9 cellular contexts compared by ENCODE assay signal in the genomic region with DNA sequence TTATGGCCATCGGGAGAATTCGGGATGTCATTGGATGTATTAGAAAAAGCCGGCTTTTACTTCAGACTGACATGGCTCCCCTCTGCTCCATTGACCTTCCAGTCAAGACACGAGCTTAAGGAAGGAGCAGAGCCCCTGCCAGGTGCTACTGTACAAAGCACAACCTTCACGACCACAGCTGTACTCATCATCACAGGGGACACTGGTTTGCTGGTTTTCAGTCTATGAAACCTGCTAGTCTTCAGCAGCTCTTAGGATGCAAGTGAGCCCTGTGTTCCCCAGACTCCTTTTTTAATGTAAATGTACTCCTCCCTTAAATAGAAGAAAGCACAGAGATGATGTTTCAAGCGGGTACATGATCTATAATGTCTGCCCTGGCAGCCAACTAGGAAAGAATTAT. TPM values are rescaled to one million over a fixed set of nuclear protein-coding genes. Genes with fewer than 3 reads are reported as not detected.
"Had no signal": no experiment of that assay in that cellular context is flagged by ENCODE, and none has a peak within 500 bp of the region (broad histone marks: within the 10 kb centered on the region; RNA-seq: fewer than 3 reads in every experiment).

No MANE protein-coding gene starts in this region.

- H3K4me3 Mint-ChIP-seq: H9 had no signal

- H3K9ac ChIP-seq: GM23248 had no signal

- H3K27ac ChIP-seq: GM23248 had no signal

- FAIRE-seq: H1, H54, HTR-8/SVneo had no signal

- H3K27ac Mint-ChIP-seq: H9 had no signal

- H3K4me3 ChIP-seq: GM23248 had no signal

- H3K9me3 Mint-ChIP-seq: H9 had no signal

- H2AFZ ChIP-seq: GM23248 had no signal

- DNase-seq: GM23248, H9, HCEC 1CT, IMR-90, KBM-7 had no signal

RNA-seq across cellular contexts. Expression of a gene that starts 1.9 kb away (rescaled TPM):
- total RNA-seq: GM23248, H1, H9, HT-29, IMR-90 had no signal
- polyA plus RNA-seq: GM23248, H1 had no signal

RNA-seq across cellular contexts. Expression of a gene that starts 6.2 kb away (rescaled TPM):
- total RNA-seq: GM23248, H1, H9, HT-29, IMR-90 had no signal
- polyA plus RNA-seq: GM23248, H1 had no signal
